ENCODE assay signal across 19 cellular contexts in genomic region chr5:150136841-150137167, GRCh38. TPM values are rescaled to one million over a fixed set of nuclear protein-coding genes. Genes with fewer than 3 reads are reported as not detected.
DNase-seq lines count a peak whose midpoint lies in the region; ATAC-seq and TF ChIP-seq lines count a peak whose summit lies in the region.
"Had no signal": no experiment of that assay in that cellular context is flagged by ENCODE, and none has a peak within 500 bp of the region (broad histone marks: within the 10 kb centered on the region; RNA-seq: fewer than 3 reads in every experiment).

No MANE protein-coding gene starts in this region.

- no peak for DNase-seq in HFFc6
- no peak for DNase-seq in chondrocyte (ENCODE audit: low spot score)
- no peak for DNase-seq in NCI-H128 (lab: John Stamatoyannopoulos, UW; ENCODE audit: unreplicated experiment)
- no peak for DNase-seq in activated CD4-positive, alpha-beta T cell treated with anti-CD3 and anti-CD28 coated beads for 4 hours
- DNase-seq: activated naive CD4-positive, alpha-beta T cell treated with Interleukin-2 at 50 U/mL for 16 hours; GOT3; immature natural killer cell; MG63; NCI-H2029; T-helper 1 cell had no signal

- H3K4me3 ChIP-seq in mesodermal cell (ENCODE audit: extremely low read depth, insufficient read depth, low read length, poor library complexity, severe bottlenecking) = no peak overlapping the region
- no peak overlapping the region for H3K4me3 ChIP-seq in subcutaneous abdominal adipose tissue (ENCODE audit: low read depth in 1 of 5, low read length in 5 of 5)
- H3K4me3 ChIP-seq: MG63 had no signal

- H3K36me3 Mint-ChIP-seq in HFFc6 (ENCODE audit: low read depth) (peaks cover 56% of the 10 kb centered on the region), chondrocyte (ENCODE audit: low read depth) (peaks cover 39% of the 10 kb centered on the region)
- H3K36me3 Mint-ChIP-seq: WTC11 had no signal

- ATAC-seq in GM18868 (IDR thresholded peaks at IDR 0.05; ENCODE audit: unreplicated experiment) (no peak), HG03520 (IDR thresholded peaks at IDR 0.05; ENCODE audit: unreplicated experiment) (no peak)

- H3K36me3 ChIP-seq in mesodermal cell (ENCODE audit: control insufficient read depth, insufficient read depth, low read length) (peaks cover 47% of the 10 kb centered on the region), subcutaneous abdominal adipose tissue (ENCODE audit: control insufficient read depth in 5 of 5, insufficient read depth in 5 of 5, low read length in 5 of 5) (peaks cover 0 to 26% (median 23%) of the 10 kb centered on the region in 5 donors)

- H3K9me3 Mint-ChIP-seq in HFFc6 (no peaks in the 10 kb centered on the region), chondrocyte (ENCODE audit: low read depth) (no peaks in the 10 kb centered on the region)
- H3K9me3 Mint-ChIP-seq: immature natural killer cell, WTC11 had no signal

- TF ChIP-seq CTCF in HFFc6 (IDR thresholded peaks at IDR 0.05) (no peak), chondrocyte (IDR thresholded peaks at IDR 0.05) (no peak)

- H3K9me3 ChIP-seq in mesodermal cell (ENCODE audit: control insufficient read depth, low read length) = no peaks in the 10 kb centered on the region
- H3K9me3 ChIP-seq in subcutaneous abdominal adipose tissue (ENCODE audit: control insufficient read depth in 5 of 5, low read length in 5 of 5) = no peaks in the 10 kb centered on the region
- H3K9me3 ChIP-seq: MG63 had no signal

- H3K27me3 Mint-ChIP-seq in HFFc6 (ENCODE audit: insufficient read depth) (peaks cover 13% of the 10 kb centered on the region), chondrocyte (ENCODE audit: low read depth) (no peaks in the 10 kb centered on the region)

- peaks cover 0 to 24% (median 2%) of the 10 kb centered on the region in 5 donors for H3K27me3 ChIP-seq in subcutaneous abdominal adipose tissue (ENCODE audit: control insufficient read depth in 5 of 5, insufficient read depth in 4 of 5, low read length in 5 of 5)
- H3K27me3 ChIP-seq: MG63 had no signal

- WGBS in mesodermal cell (ENCODE audit: insufficient coverage in 2 of 2), 2 experiments = 89% methylated on average over 7 of the region's 7 CpGs

- H3K4me1 ChIP-seq in mesodermal cell (ENCODE audit: control insufficient read depth, insufficient read depth, low read length, poor library complexity, severe bottlenecking) = peaks cover 70% of the 10 kb centered on the region
- peaks cover 9 to 79% (median 61%) of the 10 kb centered on the region in 5 donors for H3K4me1 ChIP-seq in subcutaneous abdominal adipose tissue (ENCODE audit: control insufficient read depth in 5 of 5, insufficient read depth in 5 of 5, low read length in 5 of 5)
- H3K4me1 ChIP-seq: parathyroid adenoma had no signal

- H3K4me3 Mint-ChIP-seq in HFFc6 = no peak overlapping the region
- H3K4me3 Mint-ChIP-seq in chondrocyte (ENCODE audit: unreplicated experiment) = no peak overlapping the region
- H3K4me3 Mint-ChIP-seq: immature natural killer cell, WTC11 had no signal

- H3K27ac ChIP-seq in mesodermal cell (ENCODE audit: low read depth, low read length, severe bottlenecking) = peak overlapping the region; percentile 99
- H3K27ac ChIP-seq in subcutaneous abdominal adipose tissue (ENCODE audit: low read depth, low read length) = peak overlapping the region; percentile 60
- H3K27ac ChIP-seq: parathyroid adenoma had no signal

- H3K9ac ChIP-seq in subcutaneous abdominal adipose tissue (ENCODE audit: low read length in 5 of 5) = no peak overlapping the region
- H3K9ac ChIP-seq: parathyroid adenoma had no signal

- peaks cover 89% of the 10 kb centered on the region for H3K4me1 Mint-ChIP-seq in HFFc6 (ENCODE audit: low read depth)
- peaks cover 100% of the 10 kb centered on the region for H3K4me1 Mint-ChIP-seq in chondrocyte (ENCODE audit: low read depth)

- H3K27ac Mint-ChIP-seq in HFFc6 (peak overlapping the region; percentile 99; the same call in 1 of the 2 replicates), chondrocyte (ENCODE audit: unreplicated experiment) (peak overlapping the region; percentile 70)
- H3K27ac Mint-ChIP-seq: WTC11 had no signal

RNA-seq across cellular contexts. Expression of gene PDGFRB, which starts 18.8 kb away (rescaled TPM):
- 100 to 1,000 TPM; 137 to 208 (median 180) TPM for total RNA-seq in HFFc6 (2021; fragmentation: NEBNext Ultra II Directional; extraction: Animal tissue kit (Norgen Biotek cat#: 25700))
- 331 to 532 TPM (median 499 TPM) in 3 replicates for total RNA-seq in chondrocyte
- 95.2 TPM for polyA plus RNA-seq in mesodermal cell (2013, experiment 1 of 2)
- 84.5 TPM for polyA plus RNA-seq in mesodermal cell (2013, experiment 2 of 2)

RNA-seq across cellular contexts. Expression of gene CDX1, which starts 29.8 kb away (rescaled TPM):
- under 1 TPM in 1 of 6 experiments, not detected in 5; 0.11 TPM for total RNA-seq in HFFc6 (2021; fragmentation: NEBNext Ultra II Directional; extraction: Animal tissue kit (Norgen Biotek cat#: 25700))
- total RNA-seq in chondrocyte = 0.44 to 0.57 TPM in 2 of 3 replicates, not detected in the other
- 0.26 TPM for polyA plus RNA-seq in mesodermal cell (2013, experiment 1 of 2)
- polyA plus RNA-seq in mesodermal cell (2013, experiment 2 of 2) = 0.46 TPM
- total RNA-seq: bronchial epithelial cell had no signal
- polyA plus RNA-seq: immature natural killer cell, urinary bladder had no signal

RNA-seq across cellular contexts. Expression of gene CSF1R, which starts 50.5 kb away (rescaled TPM):
- 1 to 10 TPM in 2 of 6 experiments, under 1 TPM in 4; 0.26 to 1.5 (median 0.78) TPM for total RNA-seq in HFFc6 (2021; fragmentation: NEBNext Ultra II Directional; extraction: Animal tissue kit (Norgen Biotek cat#: 25700))
- total RNA-seq in chondrocyte = 0.62 to 1.7 TPM (median 0.65 TPM) in 3 replicates
- 0.15 TPM for polyA plus RNA-seq in mesodermal cell (2013, experiment 1 of 2)
- 0.25 TPM for polyA plus RNA-seq in mesodermal cell (2013, experiment 2 of 2)
- total RNA-seq: bronchial epithelial cell, HT-29 had no signal

RNA-seq across cellular contexts. Expression of gene SLC6A7, which starts 53.1 kb away (rescaled TPM):
- total RNA-seq in HFFc6 (2021; fragmentation: NEBNext Ultra II Directional; extraction: Animal tissue kit (Norgen Biotek cat#: 25700)) = not detected
- 0.15 TPM in 1 of 3 replicates, not detected in the others for total RNA-seq in chondrocyte
- not detected for polyA plus RNA-seq in mesodermal cell (2013, experiment 1 of 2)
- not detected for polyA plus RNA-seq in mesodermal cell (2013, experiment 2 of 2)
- total RNA-seq: bronchial epithelial cell, urinary bladder had no signal
- polyA plus RNA-seq: immature natural killer cell had no signal
